1 cellular context compared by ENCODE assay signal in genomic region chrX:118495061-118495921, GRCh38.
TF ChIP-seq lines count a peak whose summit lies in the region.

DOCK11 (plus strand) TSS chrX:118495815; CDS start chrX:118495972, 157 bp downstream.

TF ChIP-seq in K562, 482 proteins besides CTCF, POLR2A, EP300 and RAD21 (continued from another document and continues in another):
- no peak for TF ChIP-seq REST (CRISPR knock-in tag; IDR thresholded peaks at IDR 0.05; ENCODE audit: low read depth)
- no peak for TF ChIP-seq YBX1 (IDR thresholded peaks at IDR 0.05)
- TF ChIP-seq XRCC5 (IDR thresholded peaks at IDR 0.05; ENCODE audit: low read depth, low read length), result no peak
- TF ChIP-seq ZNF197 (CRISPR knock-in tag; IDR thresholded peaks at IDR 0.05; ENCODE audit: low read depth), result no peak
- no peak for TF ChIP-seq KAT8 (IDR thresholded peaks at IDR 0.05; ENCODE audit: low read depth)
- TF ChIP-seq WHSC1 (IDR thresholded peaks at IDR 0.05; ENCODE audit: low read length), result no peak
- peak; percentile 41; the same call in 1 of the 2 replicates for TF ChIP-seq SP1 (CRISPR knock-in tag; IDR thresholded peaks at IDR 0.05)
- no peak for TF ChIP-seq ZNF707 (CRISPR knock-in tag; conservative IDR thresholded peaks at IDR 0.05)
- no peak for TF ChIP-seq RBM14 (IDR thresholded peaks at IDR 0.05; ENCODE audit: borderline replicate concordance, insufficient read depth, low read depth, low read length)
- TF ChIP-seq E2F1 (CRISPR knock-in tag; IDR thresholded peaks at IDR 0.05), result no peak
- TF ChIP-seq GABPB1 (CRISPR knock-in tag; IDR thresholded peaks at IDR 0.05), result no peak; the same call in 1 of the 2 replicates
- TF ChIP-seq TFE3 (CRISPR knock-in tag; IDR thresholded peaks at IDR 0.05), result peak; percentile 63
- TF ChIP-seq MTA3 (IDR thresholded peaks at IDR 0.05; ENCODE audit: borderline replicate concordance), result no peak
- peak; percentile 28 to 32; a peak in 3 of 4 replicates for TF ChIP-seq NRF1 (conservative IDR thresholded peaks at IDR 0.05 in 1 of 2, IDR thresholded peaks at IDR 0.05 in 1 of 2)
- no peak for TF ChIP-seq SMAD3 (CRISPR knock-in tag; conservative IDR thresholded peaks at IDR 0.05)
- no peak for TF ChIP-seq MAFG (tag; conservative IDR thresholded peaks at IDR 0.05)
- no peak for TF ChIP-seq MTF1 (CRISPR knock-in tag; IDR thresholded peaks at IDR 0.05; ENCODE audit: borderline replicate concordance)
- no peak for TF ChIP-seq ZNF583 (CRISPR knock-in tag; IDR thresholded peaks at IDR 0.05)
- TF ChIP-seq TRIM28 (IDR thresholded peaks at IDR 0.05), result no peak
- TF ChIP-seq ELK3 (CRISPR knock-in tag; IDR thresholded peaks at IDR 0.05), result no peak
- no peak for TF ChIP-seq RBM34 (IDR thresholded peaks at IDR 0.05; ENCODE audit: borderline replicate concordance, insufficient read depth, low read length)
- no peak for TF ChIP-seq TEAD1 (CRISPR knock-in tag; IDR thresholded peaks at IDR 0.05)
- TF ChIP-seq MTA1 (IDR thresholded peaks at IDR 0.05; ENCODE audit: borderline replicate concordance), result no peak
- no peak for TF ChIP-seq TAF15 (IDR thresholded peaks at IDR 0.05; ENCODE audit: low read depth, low read length)
- no peak for TF ChIP-seq RERE (CRISPR knock-in tag; IDR thresholded peaks at IDR 0.05; ENCODE audit: borderline replicate concordance)
- 0 out of 2 replicates have a peak, but pooled peaks have one; percentile 40 for TF ChIP-seq POLR2H (tag; IDR thresholded peaks at IDR 0.05; ENCODE audit: low read depth)
- no peak for TF ChIP-seq KLF16 (IDR thresholded peaks at IDR 0.05)
- TF ChIP-seq ZNF584 (CRISPR knock-in tag; IDR thresholded peaks at IDR 0.05; ENCODE audit: low read depth), result no peak
- TF ChIP-seq ZNF212 (CRISPR knock-in tag; IDR thresholded peaks at IDR 0.05), result no peak
- TF ChIP-seq FOXM1 (IDR thresholded peaks at IDR 0.05; ENCODE audit: low read depth), result no peak
- no peak for TF ChIP-seq FOXM1 (CRISPR knock-in tag; IDR thresholded peaks at IDR 0.05; ENCODE audit: low read depth)
- TF ChIP-seq ZC3H8 (IDR thresholded peaks at IDR 0.05), result no peak
- TF ChIP-seq ZNF830 (CRISPR knock-in tag; IDR thresholded peaks at IDR 0.05), result no peak
- TF ChIP-seq RNF2 (IDR thresholded peaks at IDR 0.05), result peak; percentile 67; the same call in 1 of the 2 replicates
- no peak for TF ChIP-seq CHAMP1 (IDR thresholded peaks at IDR 0.05)
- no peak for TF ChIP-seq MLX (CRISPR knock-in tag; conservative IDR thresholded peaks at IDR 0.05)
- peak; percentile 88 for TF ChIP-seq TOE1 (IDR thresholded peaks at IDR 0.05; ENCODE audit: borderline replicate concordance)
- TF ChIP-seq TOE1 (CRISPR knock-in tag; IDR thresholded peaks at IDR 0.05; ENCODE audit: borderline replicate concordance, low read depth), result no peak
- peak; percentile 68 for TF ChIP-seq HMGN3 (IDR thresholded peaks at IDR 0.05; ENCODE audit: borderline replicate concordance, extremely low read depth, insufficient read length, low read depth, low read length)
- TF ChIP-seq ZNF124 (CRISPR knock-in tag; IDR thresholded peaks at IDR 0.05), result no peak
- TF ChIP-seq THRA (IDR thresholded peaks at IDR 0.05), result no peak
- no peak for TF ChIP-seq CREBBP (IDR thresholded peaks at IDR 0.05; ENCODE audit: low read depth, low read length)
